18 cellular contexts compared by ENCODE assay signal in genomic region chr10:111455776-111456426, GRCh38.
DNase-seq lines count a peak whose midpoint lies in the region; ATAC-seq lines count a peak whose summit lies in the region.
"Had no signal": no experiment of that assay in that cellular context is flagged by ENCODE, and none has a peak within 500 bp of the region (broad histone marks: within the 10 kb centered on the region; RNA-seq: fewer than 3 reads in every experiment).

No MANE protein-coding gene starts in this region.

- ATAC-seq in GM18907 (IDR thresholded peaks at IDR 0.05; ENCODE audit: unreplicated experiment), result peak; percentile 53
- no peak for ATAC-seq in GM18868 (IDR thresholded peaks at IDR 0.05; ENCODE audit: unreplicated experiment)
- no peak for ATAC-seq in GM21367 (IDR thresholded peaks at IDR 0.05; ENCODE audit: unreplicated experiment)
- no peak for ATAC-seq in Right ventricle myocardium inferior
- ATAC-seq: A549, Panc1 had no signal

- peak overlapping the region; percentile 7 for H3K27ac ChIP-seq in angular gyrus (ENCODE audit: low read depth, low read length)
- H3K27ac ChIP-seq: A549 had no signal

- intact Hi-C loops in Right ventricle myocardium inferior (cut with DNase I), result no loop called here

- peak; percentile 18 for DNase-seq in Ammon's horn (ENCODE audit: low spot score)
- peak; percentile 21 for DNase-seq in middle frontal gyrus (ENCODE audit: extremely low spot score, low spot score)
- DNase-seq in MG63, result no peak
- DNase-seq in Right ventricle myocardium inferior (ENCODE audit: missing footprints), result no peak
- DNase-seq: CD4-positive, alpha-beta T cell; GF-D8; HFFc6; NCI-H1694; NCI-H2171; NCI-H446 treated with DMSO at 0.1 percent for 48 hours; NCI-H774; SHP77 had no signal

- no peaks in the 10 kb centered on the region for H3K27me3 ChIP-seq in MG63

- H3K36me3 ChIP-seq in MG63, result no peaks in the 10 kb centered on the region

- H3K9me3 ChIP-seq in MG63, result no peaks in the 10 kb centered on the region
- H3K9me3 ChIP-seq: A549 had no signal

- no peak overlapping the region for H3K4me3 ChIP-seq in MG63
- H3K4me3 ChIP-seq: A549 had no signal

Comparison
In these comparisons a context has a peak if more than half of its experiments do, and no peak if none do; other contexts are left out.
1. DNase-seq: peak in Ammon's horn (single experiment) and middle frontal gyrus (single experiment); none in MG63 (single experiment) and Right ventricle myocardium inferior (single experiment).